In the genomic region with DNA sequence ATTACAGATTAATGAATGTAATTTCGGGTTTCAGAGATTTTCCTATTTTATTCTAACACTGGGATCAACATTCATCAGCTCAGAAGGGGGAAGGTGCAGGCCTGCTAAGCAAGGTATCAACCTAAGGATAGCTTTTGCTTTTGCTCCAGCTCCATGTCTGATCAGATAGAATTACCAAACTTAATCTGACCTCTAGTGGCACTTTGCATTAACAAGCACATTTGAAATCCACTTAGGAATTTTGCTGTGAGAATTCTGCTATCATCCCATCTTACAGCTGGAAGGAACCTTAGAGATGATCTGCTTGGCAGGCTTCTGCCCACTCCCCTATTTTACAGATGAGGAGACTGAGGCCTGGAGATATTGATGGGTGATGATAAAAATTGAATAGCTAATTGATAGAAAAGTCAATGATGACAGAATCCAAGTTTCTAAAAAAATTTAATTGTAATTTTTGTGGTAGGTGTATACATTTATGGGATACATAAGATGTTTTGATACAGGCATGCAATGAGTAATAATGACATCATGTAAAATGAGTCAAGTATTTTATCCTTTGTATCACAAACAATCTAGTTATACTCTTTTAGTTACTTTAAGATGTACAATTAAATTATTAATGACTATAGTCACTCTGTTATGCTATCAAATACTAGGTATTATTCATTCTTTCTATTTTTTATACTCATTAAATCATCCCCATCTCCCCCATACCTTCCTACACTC, we compare ENCODE assay signal across 9 cellular contexts.
DNase-seq lines count a peak whose midpoint lies in the region; ATAC-seq, FAIRE-seq and TF ChIP-seq lines count a peak whose summit lies in the region.
"Had no signal": no experiment of that assay in that cellular context is flagged by ENCODE, and none has a peak within 500 bp of the region (broad histone marks: within the 10 kb centered on the region; RNA-seq: fewer than 3 reads in every experiment).

No MANE protein-coding gene starts in this region.

- H3K79me2 ChIP-seq in PC-9 (ENCODE audit: low read depth): no peaks in the 10 kb centered on the region

- no peaks in the 10 kb centered on the region for H3K27me3 ChIP-seq in PC-9 (ENCODE audit: insufficient read depth, low read depth)

- FAIRE-seq in endometrium (lab: Jason Lieb, UNC): peak; percentile 4
- FAIRE-seq: frontal cortex had no signal

- H3K27ac ChIP-seq in PC-9: no peak overlapping the region

- BruUV-seq in PC-9 (replicated peaks; lab: Mats Ljungman, UMichigan): no TSS peak

- TF ChIP-seq CTCF in PC-9 (conservative IDR thresholded peaks at IDR 0.05): peak; percentile 88

- DNase-seq in Ammon's horn (ENCODE audit: low spot score) (peak; percentile 75), KBM-7 (peak; percentile 55), PC-9 (peak in 1 of 2 experiments; percentile 80), middle frontal gyrus (ENCODE audit: extremely low spot score, low spot score) (peak; percentile 50), activated gamma-delta T cell (lab: John Stamatoyannopoulos, UW) (no peak)

- no peak overlapping the region for H2AFZ ChIP-seq in PC-9

- H3F3A ChIP-seq in PC-9 (ENCODE audit: insufficient read depth, low read depth): no peaks in the 10 kb centered on the region

- no peak overlapping the region for H3K4me2 ChIP-seq in PC-9

- no peaks in the 10 kb centered on the region for H3K9me2 ChIP-seq in PC-9 (ENCODE audit: insufficient read depth)

- CTCF ChIA-PET in PC-9 (lab: Charles Lee): interaction anchor here (0.5 to 2.7 kb wide), 22 partner anchors 45 to 1912 kb away, joined by 3 to 29 read pairs (median 4); no protein-coding TSS in a partner anchor

- H3K4me1 ChIP-seq in PC-9 (replicated peaks; ENCODE audit: insufficient read depth): no peaks in the 10 kb centered on the region

- intact Hi-C loops in PC-9 (cut with micrococcal nuclease; ENCODE audit: unreplicated experiment): loop anchor here (1.0 to 10.0 kb wide), 8 partner anchors 45 to 530 kb away; partner anchors contain the start of gene NFKBIZ

- no peaks in the 10 kb centered on the region for H3K36me3 ChIP-seq in PC-9 (ENCODE audit: low read depth)

- peak; percentile 34 for ATAC-seq in GM18519 (IDR thresholded peaks at IDR 0.05; ENCODE audit: low FRiP score, unreplicated experiment)
- ATAC-seq in HG03460 (IDR thresholded peaks at IDR 0.05; ENCODE audit: unreplicated experiment): no peak

- in situ Hi-C loops in KBM-7 (cut with MboI; ENCODE audit: low pct_unique_long_range_greater_than_20kb, low sequenced_read_pairs): loop anchor here (10.0 to 25.0 kb wide), 2 partner anchors 312 to 411 kb away; no protein-coding TSS in a partner anchor

- POLR2A ChIA-PET in PC-9 (lab: Charles Lee; ENCODE audit: unreplicated experiment): interaction anchor here (0.6 to 1.0 kb wide), 7 partner anchors 46 to 412 kb away, joined by 3 to 9 read pairs (median 4); partner anchors contain the start of gene NFKBIZ

- no peaks in the 10 kb centered on the region for H4K20me1 ChIP-seq in PC-9 (ENCODE audit: insufficient read depth)

- H3K4me3 ChIP-seq in PC-9: no peak overlapping the region

- H3K9me3 ChIP-seq in PC-9 (ENCODE audit: insufficient read depth, low read depth): no peaks in the 10 kb centered on the region
